In genomic region chr4:76687730-76688441, GRCh38 we compare ENCODE assay signal across 9 cellular contexts.
A peak's percentile ranks its signal among the peaks of the same experiment; 100 is the strongest.
DNase-seq lines count a peak whose midpoint lies in the region; ATAC-seq, FAIRE-seq and TF ChIP-seq lines count a peak whose summit lies in the region.
"Had no signal": no experiment of that assay in that cellular context is flagged by ENCODE, and none has a peak within 500 bp of the region (broad histone marks: within the 10 kb centered on the region; RNA-seq: fewer than 3 reads in every experiment).

No MANE protein-coding gene starts in this region.

- no peak for TF ChIP-seq POLR2A in GM12878 (IDR thresholded peaks at IDR 0.05; ENCODE audit: low read depth, low read length)

- ATAC-seq in GM12878 (no peak), HG03439 (IDR thresholded peaks at IDR 0.05; ENCODE audit: unreplicated experiment) (no peak)
- no peak for ATAC-seq in activated naive CD8-positive, alpha-beta T cell treated with anti-CD3 and anti-CD28 coated beads, Interleukin-2, amount 50 U/mL, for 24 hours

- H3K4me3 ChIP-seq in GM12878: no peak overlapping the region
- H3K4me3 ChIP-seq in mucosa of stomach (ENCODE audit: low read length): peak overlapping the region; percentile 70

- CTCF ChIA-PET in GM12878 (lab: Yijun Ruan, JAX): interaction anchor here (1.0 kb wide), 1 partner anchor 13 kb away, joined by 3 read pairs; no protein-coding TSS in a partner anchor

- TF ChIP-seq CTCF in GM12878 (IDR thresholded peaks at IDR 0.05 in 2 of 3, conservative IDR thresholded peaks at IDR 0.05 in 1 of 3; ENCODE audit: control insufficient read depth in 2 of 3, extremely low read depth in 1 of 3, insufficient read depth in 1 of 3, low read depth in 3 of 3, low read length in 3 of 3): no peak

- TF ChIP-seq RAD21 in GM12878 (IDR thresholded peaks at IDR 0.05; ENCODE audit: insufficient read depth, low read depth, low read length): no peak

- H3K36me3 ChIP-seq in GM12878 (ENCODE audit: control insufficient read depth in 2 of 2, insufficient read depth in 2 of 2, low read length in 1 of 2) (no peaks in the 10 kb centered on the region), mucosa of stomach (ENCODE audit: control insufficient read depth, insufficient read depth, low read length) (no peaks in the 10 kb centered on the region)

- H3K9me3 ChIP-seq in GM12878 (replicated peaks; ENCODE audit: control insufficient read depth, insufficient read depth, low read length) (no peaks in the 10 kb centered on the region), mucosa of stomach (ENCODE audit: control insufficient read depth, low read length) (no peaks in the 10 kb centered on the region)

- no peak overlapping the region for H3K9ac ChIP-seq in GM12878 (ENCODE audit: control insufficient read depth, insufficient read depth, low read length)
- peak overlapping the region; percentile 96 for H3K9ac ChIP-seq in mucosa of stomach (ENCODE audit: low read length)

- no peak for TF ChIP-seq EP300 in GM12878 (IDR thresholded peaks at IDR 0.05; ENCODE audit: borderline replicate concordance in 1 of 2, control insufficient read depth in 1 of 2, low read depth in 2 of 2, low read length in 2 of 2)

- no peaks in the 10 kb centered on the region for H4K20me1 ChIP-seq in GM12878 (ENCODE audit: control insufficient read depth, insufficient read depth)

- H3K27me3 ChIP-seq in GM12878 (replicated peaks in 1 of 2; ENCODE audit: control insufficient read depth in 2 of 2, insufficient read depth in 2 of 2, low read length in 1 of 2): peaks cover 2 to 31% of the 10 kb centered on the region in 2 experiments
- no peaks in the 10 kb centered on the region for H3K27me3 ChIP-seq in mucosa of stomach (ENCODE audit: control insufficient read depth, insufficient read depth, low read length)

- peak; percentile 49 for DNase-seq in DMS153 treated with DMSO at 0.1 percent for 48 hours (lab: John Stamatoyannopoulos, UW; ENCODE audit: unreplicated experiment)
- peak; percentile 59 to 87 for DNase-seq in NCI-H187 (lab: John Stamatoyannopoulos, UW)
- DNase-seq in GM12878 (ENCODE audit: low read depth, low spot score): no peak
- DNase-seq in activated naive CD8-positive, alpha-beta T cell treated with anti-CD3 and anti-CD28 coated beads, Interleukin-2, amount 50 U/mL, for 24 hours: no peak
- no peak for DNase-seq in HuH-7.5 (ENCODE audit: low spot score)
- no peak for DNase-seq in SIG-M5 (lab: John Stamatoyannopoulos, UW)
- DNase-seq: activated naive CD8-positive, alpha-beta T cell treated with anti-CD3 and anti-CD28 coated beads for 36 hours had no signal

- no peak overlapping the region for H2AFZ ChIP-seq in GM12878 (ENCODE audit: control insufficient read depth, low read depth, low read length)

- WGBS in GM12878 (ENCODE audit: insufficient coverage, insufficient replicate concordance, low lambda C conversion rate, missing lambda C conversion rate): 76% methylated on average over 5 of the region's 5 CpGs

- no peaks in the 10 kb centered on the region for H3K36me3 Mint-ChIP-seq in activated naive CD8-positive, alpha-beta T cell treated with anti-CD3 and anti-CD28 coated beads, Interleukin-2, amount 50 U/mL, for 24 hours (ENCODE audit: low read depth)
- H3K36me3 Mint-ChIP-seq: activated naive CD8-positive, alpha-beta T cell treated with anti-CD3 and anti-CD28 coated beads for 36 hours had no signal

- FAIRE-seq in GM12878 (lab: Jason Lieb, UNC): peak; percentile 49

- in situ Hi-C loops in GM12878 (cut with MboI): no loop called here

- H3K9me3 Mint-ChIP-seq in activated naive CD8-positive, alpha-beta T cell treated with anti-CD3 and anti-CD28 coated beads, Interleukin-2, amount 50 U/mL, for 24 hours: no peaks in the 10 kb centered on the region
- H3K9me3 Mint-ChIP-seq: activated naive CD8-positive, alpha-beta T cell treated with anti-CD3 and anti-CD28 coated beads for 36 hours had no signal

- RAD21 ChIA-PET in GM12878 (lab: Charles Lee; ENCODE audit: unreplicated experiment): no interaction called here

- H3K27me3 Mint-ChIP-seq in activated naive CD8-positive, alpha-beta T cell treated with anti-CD3 and anti-CD28 coated beads, Interleukin-2, amount 50 U/mL, for 24 hours: peaks cover 78% of the 10 kb centered on the region

- H3K79me2 ChIP-seq in GM12878 (ENCODE audit: control insufficient read depth, insufficient read depth, low read length): no peaks in the 10 kb centered on the region

- peaks cover 15% of the 10 kb centered on the region for H3K4me1 Mint-ChIP-seq in activated naive CD8-positive, alpha-beta T cell treated with anti-CD3 and anti-CD28 coated beads, Interleukin-2, amount 50 U/mL, for 24 hours

- no peak overlapping the region for H3K27ac Mint-ChIP-seq in activated naive CD8-positive, alpha-beta T cell treated with anti-CD3 and anti-CD28 coated beads, Interleukin-2, amount 50 U/mL, for 24 hours
- H3K27ac Mint-ChIP-seq: activated naive CD8-positive, alpha-beta T cell treated with anti-CD3 and anti-CD28 coated beads for 36 hours had no signal

- intact Hi-C loops in GM12878 (cut with micrococcal nuclease; ENCODE audit: unreplicated experiment): no loop called here

- H3K4me1 ChIP-seq in GM12878 (ENCODE audit: control insufficient read depth, insufficient read depth, low read length): 0 out of 2 replicates have a peak, but pooled peaks cover 3% of the 10 kb centered on the region
- H3K4me1 ChIP-seq in mucosa of stomach (ENCODE audit: control insufficient read depth, insufficient read depth, low read length): peaks cover 43% of the 10 kb centered on the region

- SMC1A ChIA-PET in GM12878 (lab: Charles Lee; ENCODE audit: uncharacterized antibody, unreplicated experiment): no interaction called here

- no peak overlapping the region for H3K27ac ChIP-seq in GM12878 (ENCODE audit: control insufficient read depth, insufficient read depth)

- H3K4me3 Mint-ChIP-seq in activated naive CD8-positive, alpha-beta T cell treated with anti-CD3 and anti-CD28 coated beads, Interleukin-2, amount 50 U/mL, for 24 hours: no peak overlapping the region

- H3K4me2 ChIP-seq in GM12878 (ENCODE audit: control insufficient read depth, insufficient read depth): no peak overlapping the region

- BruUV-seq in GM12878 (replicated peaks; lab: Mats Ljungman, UMichigan): no TSS peak

- POLR2A ChIA-PET in GM12878 (lab: Charles Lee): no interaction called here

TF ChIP-seq in GM12878, 131 proteins besides CTCF, POLR2A, EP300 and RAD21 (continues in another document):
- TF ChIP-seq RELB (IDR thresholded peaks at IDR 0.05; ENCODE audit: low read depth) (no peak), SPI1 (IDR thresholded peaks at IDR 0.05; ENCODE audit: borderline replicate concordance, insufficient read depth, low read depth, low read length) (no peak), NFYA (IDR thresholded peaks at IDR 0.05; ENCODE audit: borderline replicate concordance, low read depth, low read length) (no peak), MYC (IDR thresholded peaks at IDR 0.05; ENCODE audit: insufficient read depth, insufficient read length, insufficient replicate concordance, low read length, severe bottlenecking) (no peak), TAF1 (IDR thresholded peaks at IDR 0.05; ENCODE audit: borderline replicate concordance, low read depth, low read length) (no peak), ZBTB11 (CRISPR knock-in tag; IDR thresholded peaks at IDR 0.05) (no peak), BCL3 (IDR thresholded peaks at IDR 0.05; ENCODE audit: borderline replicate concordance, insufficient read depth, low read depth, low read length, poor library complexity, severe bottlenecking) (no peak), CHD4 (IDR thresholded peaks at IDR 0.05) (no peak)

Comparison
In these comparisons a context has a peak if more than half of its experiments do, and no peak if none do; other contexts are left out.
1. DNase-seq: peak in DMS153 treated with DMSO at 0.1 percent for 48 hours (single experiment) and NCI-H187 (2 of 2); none in GM12878 (single experiment), activated naive CD8-positive, alpha-beta T cell treated with anti-CD3 and anti-CD28 coated beads, Interleukin-2, amount 50 U/mL, for 24 hours (single experiment), HuH-7.5 (single experiment) and SIG-M5 (single experiment).